12 cellular contexts compared by ENCODE assay signal in genomic region chr7:105094966-105095365, GRCh38.
"Had no signal": no experiment of that assay in that cellular context is flagged by ENCODE, and none has a peak within 500 bp of the region (broad histone marks: within the 10 kb centered on the region; RNA-seq: fewer than 3 reads in every experiment).

No MANE protein-coding gene starts in this region.

- H3K4me1 Mint-ChIP-seq: neural crest cell had no signal

- DNase-seq: activated CD8-positive, alpha-beta memory T cell treated with anti-CD3 and anti-CD28 coated beads, Interleukin-2, amount 10 ng/mL, durations not matched to agents 7 days and 5 days; activated effector memory CD4-positive, alpha-beta T cell treated with anti-CD3 and anti-CD28 coated beads, Interleukin-2, amount 50 U/mL, for 16 hours; activated naive CD4-positive, alpha-beta T cell treated with anti-CD3 and anti-CD28 coated beads, Interleukin-2, amount 50 U/mL, for 16 hours; amniotic stem cell; effector memory CD8-positive, alpha-beta T cell; lower lobe of right lung; stimulated activated CD4-positive, alpha-beta T cell treated with anti-CD3 and anti-CD28 coated beads, Interleukin-2, amount 100 ng/mL, for 24 hours; uterus had no signal

- H3K9me3 Mint-ChIP-seq: effector memory CD8-positive, alpha-beta T cell; neural crest cell; stimulated activated naive CD8-positive, alpha-beta T cell treated with anti-CD3 and anti-CD28 coated beads, Interleukin-15, Interleukin-2, amounts not matched to agents 100 ng/mL and 50 ng/mL, for 24 hours had no signal

- H3K4me3 Mint-ChIP-seq: activated CD8-positive, alpha-beta memory T cell treated with anti-CD3 and anti-CD28 coated beads, Interleukin-2, amount 10 ng/mL, durations not matched to agents 7 days and 5 days; effector memory CD8-positive, alpha-beta T cell; neural crest cell; stimulated activated naive CD8-positive, alpha-beta T cell treated with anti-CD3 and anti-CD28 coated beads, Interleukin-15, Interleukin-2, amounts not matched to agents 100 ng/mL and 50 ng/mL, for 24 hours had no signal

- H3K27ac Mint-ChIP-seq: activated CD8-positive, alpha-beta memory T cell treated with anti-CD3 and anti-CD28 coated beads, Interleukin-2, amount 10 ng/mL, durations not matched to agents 7 days and 5 days had no signal

- ATAC-seq: activated CD4-positive, CD25-positive, alpha-beta regulatory T cell treated with anti-CD3 and anti-CD28 coated beads, Interleukin-2, amount 50 U/mL, for 24 hours; activated CD8-positive, alpha-beta memory T cell treated with anti-CD3 and anti-CD28 coated beads, Interleukin-2, amount 10 ng/mL, durations not matched to agents 7 days and 5 days; effector memory CD8-positive, alpha-beta T cell; lower lobe of right lung had no signal

- H3K27me3 Mint-ChIP-seq: activated CD8-positive, alpha-beta memory T cell treated with anti-CD3 and anti-CD28 coated beads, Interleukin-2, amount 10 ng/mL, durations not matched to agents 7 days and 5 days; effector memory CD8-positive, alpha-beta T cell; progenitor cell of endocrine pancreas; stimulated activated naive CD8-positive, alpha-beta T cell treated with anti-CD3 and anti-CD28 coated beads, Interleukin-15, Interleukin-2, amounts not matched to agents 100 ng/mL and 50 ng/mL, for 24 hours had no signal
